In the genomic region with DNA sequence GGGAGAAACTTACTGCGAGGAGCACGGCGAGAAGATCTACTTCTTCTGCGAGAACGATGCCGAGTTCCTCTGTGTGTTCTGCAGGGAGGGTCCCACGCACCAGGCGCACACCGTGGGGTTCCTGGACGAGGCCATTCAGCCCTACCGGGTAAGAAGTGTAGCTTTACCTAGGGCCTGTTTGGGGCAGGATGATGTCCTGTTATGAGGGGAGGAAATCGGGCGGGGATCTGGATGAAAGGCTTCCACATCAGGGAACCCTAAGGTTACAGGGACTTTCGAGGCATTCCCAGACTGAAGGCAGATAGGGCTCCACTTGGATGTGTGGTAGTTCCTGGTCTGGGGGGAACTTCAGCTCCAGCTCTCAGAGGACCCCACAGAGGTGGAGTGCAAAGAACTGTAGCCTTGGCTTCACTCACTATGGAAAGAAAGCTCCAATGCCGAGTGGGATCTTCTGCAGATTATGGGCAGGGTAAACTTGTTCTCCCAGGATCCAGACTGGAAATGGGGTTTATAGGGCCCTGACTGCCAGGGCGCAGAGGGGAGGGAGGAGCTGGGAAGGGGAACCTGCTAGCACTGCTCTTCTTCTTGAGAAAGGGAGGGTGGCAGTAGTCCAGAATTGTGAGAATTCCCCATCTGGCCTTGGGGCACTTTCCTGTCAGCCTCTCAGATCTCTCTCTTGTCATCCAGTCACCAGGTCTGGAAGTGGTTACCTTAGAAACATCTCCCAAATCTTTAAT, we compare ENCODE assay signal across 1 cellular context.
A peak's percentile ranks its signal among the peaks of the same experiment; 100 is the strongest.
TF ChIP-seq lines count a peak whose summit lies in the region.

No MANE protein-coding gene starts in this region.

TF ChIP-seq in HepG2, 621 proteins besides CTCF, POLR2A, EP300 and RAD21 (continues in another document):
- no peak for TF ChIP-seq KLF12 (CRISPR knock-in tag; IDR thresholded peaks at IDR 0.05; ENCODE audit: borderline replicate concordance)
- TF ChIP-seq EEA1 (CRISPR knock-in tag; IDR thresholded peaks at IDR 0.05; ENCODE audit: borderline replicate concordance), result no peak
- 0 out of 2 replicates have a peak, but pooled peaks have one; percentile 10 for TF ChIP-seq ZNF160 (CRISPR knock-in tag; IDR thresholded peaks at IDR 0.05)
- TF ChIP-seq MYC (CRISPR knock-in tag; IDR thresholded peaks at IDR 0.05; ENCODE audit: borderline replicate concordance), result no peak
- TF ChIP-seq ZNF451 (CRISPR knock-in tag; IDR thresholded peaks at IDR 0.05), result peak; percentile 55; the same call in 1 of the 2 replicates
- TF ChIP-seq, protein P1, sequence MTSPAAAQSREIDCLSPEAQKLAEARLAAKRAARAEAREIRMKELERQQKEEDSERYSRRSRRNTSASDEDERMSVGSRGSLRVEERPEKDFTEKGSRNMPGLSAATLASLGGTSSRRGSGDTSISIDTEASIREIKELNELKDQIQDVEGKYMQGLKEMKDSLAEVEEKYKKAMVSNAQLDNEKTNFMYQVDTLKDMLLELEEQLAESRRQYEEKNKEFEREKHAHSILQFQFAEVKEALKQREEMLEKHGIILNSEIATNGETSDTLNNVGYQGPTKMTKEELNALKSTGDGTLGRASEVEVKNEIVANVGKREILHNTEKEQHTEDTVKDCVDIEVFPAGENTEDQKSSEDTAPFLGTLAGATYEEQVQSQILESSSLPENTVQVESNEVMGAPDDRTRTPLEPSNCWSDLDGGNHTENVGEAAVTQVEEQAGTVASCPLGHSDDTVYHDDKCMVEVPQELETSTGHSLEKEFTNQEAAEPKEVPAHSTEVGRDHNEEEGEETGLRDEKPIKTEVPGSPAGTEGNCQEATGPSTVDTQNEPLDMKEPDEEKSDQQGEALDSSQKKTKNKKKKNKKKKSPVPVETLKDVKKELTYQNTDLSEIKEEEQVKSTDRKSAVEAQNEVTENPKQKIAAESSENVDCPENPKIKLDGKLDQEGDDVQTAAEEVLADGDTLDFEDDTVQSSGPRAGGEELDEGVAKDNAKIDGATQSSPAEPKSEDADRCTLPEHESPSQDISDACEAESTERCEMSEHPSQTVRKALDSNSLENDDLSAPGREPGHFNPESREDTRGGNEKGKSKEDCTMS (CRISPR knock-in tag; conservative IDR thresholded peaks at IDR 0.05), result no peak
- TF ChIP-seq, protein P2, sequence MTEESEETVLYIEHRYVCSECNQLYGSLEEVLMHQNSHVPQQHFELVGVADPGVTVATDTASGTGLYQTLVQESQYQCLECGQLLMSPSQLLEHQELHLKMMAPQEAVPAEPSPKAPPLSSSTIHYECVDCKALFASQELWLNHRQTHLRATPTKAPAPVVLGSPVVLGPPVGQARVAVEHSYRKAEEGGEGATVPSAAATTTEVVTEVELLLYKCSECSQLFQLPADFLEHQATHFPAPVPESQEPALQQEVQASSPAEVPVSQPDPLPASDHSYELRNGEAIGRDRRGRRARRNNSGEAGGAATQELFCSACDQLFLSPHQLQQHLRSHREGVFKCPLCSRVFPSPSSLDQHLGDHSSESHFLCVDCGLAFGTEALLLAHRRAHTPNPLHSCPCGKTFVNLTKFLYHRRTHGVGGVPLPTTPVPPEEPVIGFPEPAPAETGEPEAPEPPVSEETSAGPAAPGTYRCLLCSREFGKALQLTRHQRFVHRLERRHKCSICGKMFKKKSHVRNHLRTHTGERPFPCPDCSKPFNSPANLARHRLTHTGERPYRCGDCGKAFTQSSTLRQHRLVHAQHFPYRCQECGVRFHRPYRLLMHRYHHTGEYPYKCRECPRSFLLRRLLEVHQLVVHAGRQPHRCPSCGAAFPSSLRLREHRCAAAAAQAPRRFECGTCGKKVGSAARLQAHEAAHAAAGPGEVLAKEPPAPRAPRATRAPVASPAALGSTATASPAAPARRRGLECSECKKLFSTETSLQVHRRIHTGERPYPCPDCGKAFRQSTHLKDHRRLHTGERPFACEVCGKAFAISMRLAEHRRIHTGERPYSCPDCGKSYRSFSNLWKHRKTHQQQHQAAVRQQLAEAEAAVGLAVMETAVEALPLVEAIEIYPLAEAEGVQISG (CRISPR knock-in tag; IDR thresholded peaks at IDR 0.05), result peak; percentile 0; the same call in 1 of the 2 replicates
- peak; percentile 10; the same call in 1 of the 2 replicates for TF ChIP-seq NCOA1 (CRISPR knock-in tag; IDR thresholded peaks at IDR 0.05)
- no peak for TF ChIP-seq ARNT2 (CRISPR knock-in tag; IDR thresholded peaks at IDR 0.05; ENCODE audit: low read depth)
- 0 out of 2 replicates have a peak, but pooled peaks have one; percentile 14 for TF ChIP-seq ZC3H13 (CRISPR knock-in tag; IDR thresholded peaks at IDR 0.05)
- 0 out of 2 replicates have a peak, but pooled peaks have one; percentile 32 for TF ChIP-seq TGIF2 (CRISPR knock-in tag; IDR thresholded peaks at IDR 0.05)
- TF ChIP-seq, protein P3, sequence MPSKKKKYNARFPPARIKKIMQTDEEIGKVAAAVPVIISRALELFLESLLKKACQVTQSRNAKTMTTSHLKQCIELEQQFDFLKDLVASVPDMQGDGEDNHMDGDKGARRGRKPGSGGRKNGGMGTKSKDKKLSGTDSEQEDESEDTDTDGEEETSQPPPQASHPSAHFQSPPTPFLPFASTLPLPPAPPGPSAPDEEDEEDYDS (CRISPR knock-in tag; IDR thresholded peaks at IDR 0.05), result no peak
- TF ChIP-seq SIN3A (IDR thresholded peaks at IDR 0.05; ENCODE audit: borderline replicate concordance, low read depth, low read length), result peak; percentile 4; the same call in 1 of the 2 replicates
- TF ChIP-seq, protein P4, sequence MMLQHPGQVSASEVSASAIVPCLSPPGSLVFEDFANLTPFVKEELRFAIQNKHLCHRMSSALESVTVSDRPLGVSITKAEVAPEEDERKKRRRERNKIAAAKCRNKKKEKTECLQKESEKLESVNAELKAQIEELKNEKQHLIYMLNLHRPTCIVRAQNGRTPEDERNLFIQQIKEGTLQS (CRISPR knock-in tag; IDR thresholded peaks at IDR 0.05), result no peak
- no peak for TF ChIP-seq CBFB (CRISPR knock-in tag; IDR thresholded peaks at IDR 0.05)
- no peak for TF ChIP-seq FOSL1 (CRISPR knock-in tag; IDR thresholded peaks at IDR 0.05; ENCODE audit: borderline replicate concordance)
- TF ChIP-seq, protein P5, sequence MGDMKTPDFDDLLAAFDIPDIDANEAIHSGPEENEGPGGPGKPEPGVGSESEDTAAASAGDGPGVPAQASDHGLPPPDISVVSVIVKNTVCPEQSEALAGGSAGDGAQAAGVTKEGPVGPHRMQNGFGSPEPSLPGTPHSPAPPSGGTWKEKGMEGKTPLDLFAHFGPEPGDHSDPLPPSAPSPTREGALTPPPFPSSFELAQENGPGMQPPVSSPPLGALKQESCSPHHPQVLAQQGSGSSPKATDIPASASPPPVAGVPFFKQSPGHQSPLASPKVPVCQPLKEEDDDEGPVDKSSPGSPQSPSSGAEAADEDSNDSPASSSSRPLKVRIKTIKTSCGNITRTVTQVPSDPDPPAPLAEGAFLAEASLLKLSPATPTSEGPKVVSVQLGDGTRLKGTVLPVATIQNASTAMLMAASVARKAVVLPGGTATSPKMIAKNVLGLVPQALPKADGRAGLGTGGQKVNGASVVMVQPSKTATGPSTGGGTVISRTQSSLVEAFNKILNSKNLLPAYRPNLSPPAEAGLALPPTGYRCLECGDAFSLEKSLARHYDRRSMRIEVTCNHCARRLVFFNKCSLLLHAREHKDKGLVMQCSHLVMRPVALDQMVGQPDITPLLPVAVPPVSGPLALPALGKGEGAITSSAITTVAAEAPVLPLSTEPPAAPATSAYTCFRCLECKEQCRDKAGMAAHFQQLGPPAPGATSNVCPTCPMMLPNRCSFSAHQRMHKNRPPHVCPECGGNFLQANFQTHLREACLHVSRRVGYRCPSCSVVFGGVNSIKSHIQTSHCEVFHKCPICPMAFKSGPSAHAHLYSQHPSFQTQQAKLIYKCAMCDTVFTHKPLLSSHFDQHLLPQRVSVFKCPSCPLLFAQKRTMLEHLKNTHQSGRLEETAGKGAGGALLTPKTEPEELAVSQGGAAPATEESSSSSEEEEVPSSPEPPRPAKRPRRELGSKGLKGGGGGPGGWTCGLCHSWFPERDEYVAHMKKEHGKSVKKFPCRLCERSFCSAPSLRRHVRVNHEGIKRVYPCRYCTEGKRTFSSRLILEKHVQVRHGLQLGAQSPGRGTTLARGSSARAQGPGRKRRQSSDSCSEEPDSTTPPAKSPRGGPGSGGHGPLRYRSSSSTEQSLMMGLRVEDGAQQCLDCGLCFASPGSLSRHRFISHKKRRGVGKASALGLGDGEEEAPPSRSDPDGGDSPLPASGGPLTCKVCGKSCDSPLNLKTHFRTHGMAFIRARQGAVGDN (CRISPR knock-in tag; IDR thresholded peaks at IDR 0.05), result peak; percentile 29; the same call in 1 of the 2 replicates
- TF ChIP-seq DNMT1 (CRISPR knock-in tag; IDR thresholded peaks at IDR 0.05), result no peak
- no peak for TF ChIP-seq MED8 (CRISPR knock-in tag; IDR thresholded peaks at IDR 0.05; ENCODE audit: insufficient replicate concordance)
- TF ChIP-seq, protein P6, sequence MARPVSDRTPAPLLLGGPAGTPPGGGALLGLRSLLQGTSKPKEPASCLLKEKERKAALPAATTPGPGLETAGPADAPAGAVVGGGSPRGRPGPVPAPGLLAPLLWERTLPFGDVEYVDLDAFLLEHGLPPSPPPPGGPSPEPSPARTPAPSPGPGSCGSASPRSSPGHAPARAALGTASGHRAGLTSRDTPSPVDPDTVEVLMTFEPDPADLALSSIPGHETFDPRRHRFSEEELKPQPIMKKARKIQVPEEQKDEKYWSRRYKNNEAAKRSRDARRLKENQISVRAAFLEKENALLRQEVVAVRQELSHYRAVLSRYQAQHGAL (CRISPR knock-in tag; IDR thresholded peaks at IDR 0.05; ENCODE audit: not compliant biosample characterization), result no peak
- TF ChIP-seq, protein P7, sequence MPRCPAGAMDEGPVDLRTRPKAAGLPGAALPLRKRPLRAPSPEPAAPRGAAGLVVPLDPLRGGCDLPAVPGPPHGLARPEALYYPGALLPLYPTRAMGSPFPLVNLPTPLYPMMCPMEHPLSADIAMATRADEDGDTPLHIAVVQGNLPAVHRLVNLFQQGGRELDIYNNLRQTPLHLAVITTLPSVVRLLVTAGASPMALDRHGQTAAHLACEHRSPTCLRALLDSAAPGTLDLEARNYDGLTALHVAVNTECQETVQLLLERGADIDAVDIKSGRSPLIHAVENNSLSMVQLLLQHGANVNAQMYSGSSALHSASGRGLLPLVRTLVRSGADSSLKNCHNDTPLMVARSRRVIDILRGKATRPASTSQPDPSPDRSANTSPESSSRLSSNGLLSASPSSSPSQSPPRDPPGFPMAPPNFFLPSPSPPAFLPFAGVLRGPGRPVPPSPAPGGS (CRISPR knock-in tag; IDR thresholded peaks at IDR 0.05), result peak; percentile 46; the same call in 1 of the 2 replicates
- TF ChIP-seq ZNF230 (CRISPR knock-in tag; IDR thresholded peaks at IDR 0.05), result no peak
- no peak for TF ChIP-seq CREB1 (IDR thresholded peaks at IDR 0.05)
- no peak for TF ChIP-seq CREB1 (CRISPR knock-in tag; IDR thresholded peaks at IDR 0.05)
- TF ChIP-seq, protein P8, sequence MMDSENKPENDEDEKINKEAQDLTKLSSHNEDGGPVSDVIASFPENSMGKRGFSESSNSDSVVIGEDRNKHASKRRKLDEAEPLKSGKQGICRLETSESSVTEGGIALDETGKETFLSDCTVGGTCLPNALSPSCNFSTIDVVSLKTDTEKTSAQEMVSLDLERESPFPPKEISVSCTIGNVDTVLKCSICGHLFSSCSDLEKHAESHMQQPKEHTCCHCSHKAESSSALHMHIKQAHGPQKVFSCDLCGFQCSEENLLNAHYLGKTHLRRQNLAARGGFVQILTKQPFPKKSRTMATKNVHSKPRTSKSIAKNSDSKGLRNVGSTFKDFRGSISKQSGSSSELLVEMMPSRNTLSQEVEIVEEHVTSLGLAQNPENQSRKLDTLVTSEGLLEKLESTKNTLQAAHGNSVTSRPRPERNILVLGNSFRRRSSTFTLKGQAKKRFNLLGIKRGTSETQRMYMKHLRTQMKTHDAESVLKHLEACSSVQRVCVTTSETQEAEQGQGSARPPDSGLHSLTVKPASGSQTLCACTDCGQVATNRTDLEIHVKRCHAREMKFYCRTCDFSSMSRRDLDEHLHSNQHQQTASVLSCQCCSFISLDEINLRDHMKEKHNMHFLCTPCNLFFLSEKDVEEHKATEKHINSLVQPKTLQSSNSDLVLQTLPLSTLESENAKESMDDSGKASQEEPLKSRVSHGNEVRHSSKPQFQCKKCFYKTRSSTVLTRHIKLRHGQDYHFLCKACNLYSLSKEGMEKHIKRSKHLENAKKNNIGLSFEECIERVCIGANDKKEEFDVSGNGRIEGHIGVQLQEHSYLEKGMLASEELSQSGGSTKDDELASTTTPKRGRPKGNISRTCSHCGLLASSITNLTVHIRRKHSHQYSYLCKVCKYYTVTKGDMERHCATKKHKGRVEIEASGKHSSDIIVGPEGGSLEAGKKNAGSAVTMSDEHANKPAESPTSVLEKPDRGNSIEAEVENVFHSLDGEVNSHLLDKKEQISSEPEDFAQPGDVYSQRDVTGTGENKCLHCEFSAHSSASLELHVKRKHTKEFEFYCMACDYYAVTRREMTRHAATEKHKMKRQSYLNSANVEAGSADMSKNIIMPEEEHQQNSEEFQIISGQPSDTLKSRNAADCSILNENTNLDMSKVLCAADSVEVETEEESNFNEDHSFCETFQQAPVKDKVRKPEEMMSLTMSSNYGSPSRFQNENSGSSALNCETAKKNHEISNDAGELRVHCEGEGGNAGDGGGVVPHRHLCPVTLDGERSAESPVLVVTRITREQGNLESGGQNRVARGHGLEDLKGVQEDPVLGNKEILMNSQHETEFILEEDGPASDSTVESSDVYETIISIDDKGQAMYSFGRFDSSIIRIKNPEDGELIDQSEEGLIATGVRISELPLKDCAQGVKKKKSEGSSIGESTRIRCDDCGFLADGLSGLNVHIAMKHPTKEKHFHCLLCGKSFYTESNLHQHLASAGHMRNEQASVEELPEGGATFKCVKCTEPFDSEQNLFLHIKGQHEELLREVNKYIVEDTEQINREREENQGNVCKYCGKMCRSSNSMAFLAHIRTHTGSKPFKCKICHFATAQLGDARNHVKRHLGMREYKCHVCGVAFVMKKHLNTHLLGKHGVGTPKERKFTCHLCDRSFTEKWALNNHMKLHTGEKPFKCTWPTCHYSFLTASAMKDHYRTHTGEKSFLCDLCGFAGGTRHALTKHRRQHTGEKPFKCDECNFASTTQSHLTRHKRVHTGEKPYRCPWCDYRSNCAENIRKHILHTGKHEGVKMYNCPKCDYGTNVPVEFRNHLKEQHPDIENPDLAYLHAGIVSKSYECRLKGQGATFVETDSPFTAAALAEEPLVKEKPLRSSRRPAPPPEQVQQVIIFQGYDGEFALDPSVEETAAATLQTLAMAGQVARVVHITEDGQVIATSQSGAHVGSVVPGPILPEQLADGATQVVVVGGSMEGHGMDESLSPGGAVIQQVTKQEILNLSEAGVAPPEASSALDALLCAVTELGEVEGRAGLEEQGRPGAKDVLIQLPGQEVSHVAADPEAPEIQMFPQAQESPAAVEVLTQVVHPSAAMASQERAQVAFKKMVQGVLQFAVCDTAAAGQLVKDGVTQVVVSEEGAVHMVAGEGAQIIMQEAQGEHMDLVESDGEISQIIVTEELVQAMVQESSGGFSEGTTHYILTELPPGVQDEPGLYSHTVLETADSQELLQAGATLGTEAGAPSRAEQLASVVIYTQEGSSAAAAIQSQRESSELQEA (CRISPR knock-in tag; IDR thresholded peaks at IDR 0.05; ENCODE audit: not compliant biosample characterization), result peak; percentile 82
- TF ChIP-seq, protein P9, sequence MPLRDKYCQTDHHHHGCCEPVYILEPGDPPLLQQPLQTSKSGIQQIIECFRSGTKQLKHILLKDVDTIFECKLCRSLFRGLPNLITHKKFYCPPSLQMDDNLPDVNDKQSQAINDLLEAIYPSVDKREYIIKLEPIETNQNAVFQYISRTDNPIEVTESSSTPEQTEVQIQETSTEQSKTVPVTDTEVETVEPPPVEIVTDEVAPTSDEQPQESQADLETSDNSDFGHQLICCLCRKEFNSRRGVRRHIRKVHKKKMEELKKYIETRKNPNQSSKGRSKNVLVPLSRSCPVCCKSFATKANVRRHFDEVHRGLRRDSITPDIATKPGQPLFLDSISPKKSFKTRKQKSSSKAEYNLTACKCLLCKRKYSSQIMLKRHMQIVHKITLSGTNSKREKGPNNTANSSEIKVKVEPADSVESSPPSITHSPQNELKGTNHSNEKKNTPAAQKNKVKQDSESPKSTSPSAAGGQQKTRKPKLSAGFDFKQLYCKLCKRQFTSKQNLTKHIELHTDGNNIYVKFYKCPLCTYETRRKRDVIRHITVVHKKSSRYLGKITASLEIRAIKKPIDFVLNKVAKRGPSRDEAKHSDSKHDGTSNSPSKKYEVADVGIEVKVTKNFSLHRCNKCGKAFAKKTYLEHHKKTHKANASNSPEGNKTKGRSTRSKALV (CRISPR knock-in tag; IDR thresholded peaks at IDR 0.05), result no peak
